ENCODE assay signal across 13 cellular contexts in genomic region chr22:21590809-21591641, GRCh38. TPM values are rescaled to one million over a fixed set of nuclear protein-coding genes. Genes with fewer than 3 reads are reported as not detected.
A peak's percentile ranks its signal among the peaks of the same experiment; 100 is the strongest.
DNase-seq lines count a peak whose midpoint lies in the region; ATAC-seq and TF ChIP-seq lines count a peak whose summit lies in the region.
"Had no signal": no experiment of that assay in that cellular context is flagged by ENCODE, and none has a peak within 500 bp of the region (broad histone marks: within the 10 kb centered on the region; RNA-seq: fewer than 3 reads in every experiment).

No MANE protein-coding gene starts in this region.

- H3K9me3 ChIP-seq in left ventricle myocardium inferior (replicated peaks) = no peaks in the 10 kb centered on the region
- no peaks in the 10 kb centered on the region for H3K9me3 ChIP-seq in right cardiac atrium (ENCODE audit: control insufficient read depth, low read length)
- no peaks in the 10 kb centered on the region for H3K9me3 ChIP-seq in thoracic aorta
- H3K9me3 ChIP-seq: breast epithelium had no signal

- no peak overlapping the region for H3K4me3 ChIP-seq in left ventricle myocardium inferior
- H3K4me3 ChIP-seq in right cardiac atrium (ENCODE audit: low read length) = no peak overlapping the region
- H3K4me3 ChIP-seq in thoracic aorta = no peak overlapping the region
- H3K4me3 ChIP-seq: breast epithelium had no signal

- TF ChIP-seq CTCF in left ventricle myocardium inferior (IDR thresholded peaks at IDR 0.05; ENCODE audit: borderline replicate concordance) (no peak), VCaP (conservative IDR thresholded peaks at IDR 0.05) (no peak), thoracic aorta (IDR thresholded peaks at IDR 0.05) (no peak)

- 77% methylated on average over 9 of the region's 9 CpGs for WGBS in right cardiac atrium

- H3K27me3 ChIP-seq in left ventricle myocardium inferior (ENCODE audit: low read depth) = no peaks in the 10 kb centered on the region
- H3K27me3 ChIP-seq in right cardiac atrium (ENCODE audit: control insufficient read depth, insufficient read depth) = no peaks in the 10 kb centered on the region
- H3K27me3 ChIP-seq in thoracic aorta (replicated peaks; ENCODE audit: insufficient read depth) = no peaks in the 10 kb centered on the region
- H3K27me3 ChIP-seq: breast epithelium had no signal

- intact Hi-C loops in left ventricle myocardium inferior (cut with micrococcal nuclease) (no loop called here), right cardiac atrium (cut with DNase I) (no loop called here)

- H3K27ac ChIP-seq in left ventricle myocardium inferior (replicated peaks) (peak overlapping the region; percentile 26), right cardiac atrium (ENCODE audit: low read length) (no peak overlapping the region), VCaP (peak overlapping the region; percentile 47), thoracic aorta (peak overlapping the region; percentile 37 to 55)

- ATAC-seq in right cardiac atrium (no peak), thoracic aorta (ENCODE audit: insufficient number of reproducible peaks, low FRiP score, low read depth) (no peak), HG03280 (IDR thresholded peaks at IDR 0.05; ENCODE audit: unreplicated experiment) (no peak), HG03457 (IDR thresholded peaks at IDR 0.05; ENCODE audit: unreplicated experiment) (no peak)
- ATAC-seq: activated T-cell treated with anti-CD3 and anti-CD28 coated beads, Interleukin-2, amount 50 U/mL, for 4 hours had no signal

- peaks cover 34% of the 10 kb centered on the region for H3K36me3 ChIP-seq in left ventricle myocardium inferior
- H3K36me3 ChIP-seq in thoracic aorta = peaks cover 15% of the 10 kb centered on the region
- H3K36me3 ChIP-seq: breast epithelium had no signal

- DNase-seq in left ventricle myocardium inferior (no peak), right cardiac atrium (no peak), inferior parietal cortex (ENCODE audit: extremely low spot score) (peak; percentile 43), thoracic aorta (ENCODE audit: low spot score) (no peak), NCI-H510A (lab: John Stamatoyannopoulos, UW) (no peak)
- DNase-seq: activated T-cell treated with anti-CD3 and anti-CD28 coated beads, Interleukin-2, amount 50 U/mL, for 4 hours; erythroblast; mammary epithelial cell; stimulated activated naive CD4-positive, alpha-beta T cell had no signal

- peaks cover 90% of the 10 kb centered on the region for H3K4me1 ChIP-seq in left ventricle myocardium inferior
- H3K4me1 ChIP-seq in right cardiac atrium (ENCODE audit: control insufficient read depth, insufficient read depth, low read length) = peaks cover 19% of the 10 kb centered on the region
- peaks cover 29 to 63% of the 10 kb centered on the region in 2 donors for H3K4me1 ChIP-seq in thoracic aorta (ENCODE audit: control insufficient read depth in 1 of 2, low read depth in 2 of 2)

RNA-seq across cellular contexts. Expression of gene UBE2L3, which starts 23.5 kb away (rescaled TPM):
- total RNA-seq in left ventricle myocardium inferior = 54.5 TPM
- 10 to 100 TPM; 38.8 to 49.0 (median 44.7) TPM for total RNA-seq in right cardiac atrium
- polyA plus RNA-seq in right cardiac atrium = 63.6 TPM
- total RNA-seq in thoracic aorta = 10 to 100 TPM; 33.8 to 38.3 TPM

RNA-seq across cellular contexts. Expression of gene YDJC, which starts 38.8 kb away (rescaled TPM):
- total RNA-seq in left ventricle myocardium inferior (4.5 TPM), right cardiac atrium (1 to 10 TPM; 3.6 to 5.8 (median 5.3) TPM), thoracic aorta (10 to 100 TPM; 18.3 to 32.3 TPM)
- 7.9 TPM for polyA plus RNA-seq in right cardiac atrium

RNA-seq across cellular contexts. Expression of gene RIMBP3C, which starts 39.8 kb away (rescaled TPM):
- total RNA-seq in left ventricle myocardium inferior = 0.08 TPM
- under 1 TPM in 2 of 4 donors, not detected in 2; 0.18 to 0.23 TPM for total RNA-seq in right cardiac atrium
- polyA plus RNA-seq in right cardiac atrium = 0.02 TPM
- total RNA-seq in thoracic aorta = under 1 TPM; 0.14 to 0.28 TPM
- total RNA-seq: mammary epithelial cell had no signal

RNA-seq across cellular contexts. Expression of gene CCDC116, which starts 41.5 kb away (rescaled TPM):
- total RNA-seq in left ventricle myocardium inferior (0.11 TPM), right cardiac atrium (under 1 TPM in 2 of 4 donors, not detected in 2; 0.34 TPM), thoracic aorta (under 1 TPM in 1 of 2 donors, not detected in 1; 0.71 TPM)
- 0.29 TPM for polyA plus RNA-seq in right cardiac atrium

RNA-seq across cellular contexts. Expression of gene SDF2L1, which starts 51.1 kb away (rescaled TPM):
- total RNA-seq in left ventricle myocardium inferior (18.3 TPM), right cardiac atrium (10 to 100 TPM; 14.4 to 37.5 (median 33.4) TPM), thoracic aorta (10 to 100 TPM; 40.9 to 54.0 TPM)
- 35.9 TPM for polyA plus RNA-seq in right cardiac atrium
